In the genomic region with DNA sequence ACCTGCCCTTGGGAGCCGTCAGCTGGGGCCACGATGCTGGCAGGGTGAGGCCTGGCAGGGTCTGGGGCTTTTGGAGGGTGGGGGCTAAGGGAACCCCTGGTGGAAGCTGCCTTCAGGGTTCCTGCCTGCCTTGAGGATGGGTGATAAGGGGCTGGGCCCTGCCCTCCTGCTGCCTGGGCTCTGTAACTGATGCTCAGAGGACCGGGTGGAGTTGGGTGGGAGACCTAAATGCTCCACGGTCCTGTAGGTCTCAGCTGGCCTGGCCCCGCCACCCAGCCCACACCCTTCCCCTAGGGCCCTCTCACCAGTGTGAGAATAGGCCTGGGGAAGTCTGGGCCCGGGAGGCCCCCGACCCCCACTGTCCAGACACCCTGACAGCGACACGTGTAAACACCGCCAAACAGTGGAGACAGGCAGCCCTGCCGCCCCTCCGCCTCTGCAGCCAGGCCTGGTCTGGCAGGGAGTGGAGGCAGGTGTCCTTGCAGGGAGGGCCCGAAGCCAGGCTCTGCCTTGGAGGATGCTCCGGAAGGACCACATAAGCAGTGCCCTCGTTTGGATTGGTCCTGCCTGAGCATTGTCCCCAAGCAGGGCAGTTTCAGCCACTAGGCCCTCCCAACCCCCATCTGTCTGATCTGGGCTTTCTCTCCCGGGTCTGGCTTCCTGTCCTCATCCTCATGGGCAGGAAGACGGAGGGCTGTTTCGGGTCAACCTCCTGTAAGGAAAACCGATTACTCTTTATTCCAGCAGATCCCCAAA, we compare ENCODE assay signal across 9 cellular contexts. TPM values are rescaled to one million over a fixed set of nuclear protein-coding genes. Genes with fewer than 3 reads are reported as not detected.
DNase-seq lines count a peak whose midpoint lies in the region; ATAC-seq and TF ChIP-seq lines count a peak whose summit lies in the region.
"Had no signal": no experiment of that assay in that cellular context is flagged by ENCODE, and none has a peak within 500 bp of the region (broad histone marks: within the 10 kb centered on the region; RNA-seq: fewer than 3 reads in every experiment).

No MANE protein-coding gene starts in this region.

- H3K27ac ChIP-seq in hepatocyte = peak overlapping the region; percentile 99
- peak overlapping the region; percentile 93 to 99 (median 98) for H3K27ac ChIP-seq in gastrocnemius medialis
- no peak overlapping the region for H3K27ac ChIP-seq in brain microvascular endothelial cell

- H3K36me3 Mint-ChIP-seq in HFFc6 (ENCODE audit: low read depth) = no peaks in the 10 kb centered on the region

- H3K4me3 ChIP-seq in hepatocyte (no peak overlapping the region), gastrocnemius medialis (peak overlapping the region in 3 of 4 donors; percentile 80 to 96 (median 87)), brain microvascular endothelial cell (ENCODE audit: low read depth, low read length) (no peak overlapping the region)

- peak in 1 of 2 donors; percentile 31 for TF ChIP-seq POLR2A in gastrocnemius medialis (IDR thresholded peaks at IDR 0.05)

- H3K4me1 Mint-ChIP-seq in HFFc6 (ENCODE audit: low read depth) = peaks cover 29% of the 10 kb centered on the region

- TF ChIP-seq CTCF in HFFc6 (IDR thresholded peaks at IDR 0.05) (no peak), hepatocyte (IDR thresholded peaks at IDR 0.05; ENCODE audit: poor library complexity) (no peak), gastrocnemius medialis (IDR thresholded peaks at IDR 0.05 in 4 of 5, conservative IDR thresholded peaks at IDR 0.05 in 1 of 5) (no peak), brain microvascular endothelial cell (IDR thresholded peaks at IDR 0.05; ENCODE audit: low read depth, low read length, missing control alignments) (no peak)

- in situ Hi-C loops in gastrocnemius medialis (cut with MboI; ENCODE audit: low sequenced_read_pairs in 4 of 4) (no loop called here), brain microvascular endothelial cell (cut with HindIII; ENCODE audit: low pct_ligation_motif_present, low sequenced_read_pairs) (no loop called here)

- 46% methylated on average over 18 of the region's 19 CpGs for WGBS in hepatocyte (ENCODE audit: low lambda C conversion rate, missing lambda C conversion rate)

- H3K4me3 Mint-ChIP-seq in HFFc6 = no peak overlapping the region; the same call in 1 of the 2 replicates

- H3K9me3 ChIP-seq in hepatocyte (ENCODE audit: low read depth) (no peaks in the 10 kb centered on the region), gastrocnemius medialis (no peaks in the 10 kb centered on the region)

- H2AFZ ChIP-seq in hepatocyte = no peak overlapping the region

- intact Hi-C loops in gastrocnemius medialis (cut with DNase I; ENCODE audit: low total_unique reads) = loop anchor here (2.0 kb wide), 1 partner anchor 80 kb away; no protein-coding TSS in a partner anchor

- ATAC-seq in gastrocnemius medialis (peak in 1 of 2 donors; percentile 1), HG02759 (IDR thresholded peaks at IDR 0.05; ENCODE audit: unreplicated experiment) (no peak), GM21717 (IDR thresholded peaks at IDR 0.05; ENCODE audit: unreplicated experiment) (no peak)
- ATAC-seq: activated CD4-positive, CD25-positive, alpha-beta regulatory T cell treated with anti-CD3 and anti-CD28 coated beads, Interleukin-2, amount 50 U/mL, for 24 hours had no signal

- no peaks in the 10 kb centered on the region for H3K9me3 Mint-ChIP-seq in HFFc6

- H3K36me3 ChIP-seq in hepatocyte (replicated peaks; ENCODE audit: insufficient read depth, low read depth) (no peaks in the 10 kb centered on the region), gastrocnemius medialis (no peaks in the 10 kb centered on the region), brain microvascular endothelial cell (replicated peaks) (no peaks in the 10 kb centered on the region)

- peak overlapping the region; percentile 97 for H3K4me2 ChIP-seq in hepatocyte

- H3K9me2 ChIP-seq in hepatocyte (replicated peaks; ENCODE audit: insufficient read depth) = no peaks in the 10 kb centered on the region

- DNase-seq in HFFc6 (no peak), UCSD-AML1 (lab: John Stamatoyannopoulos, UW; ENCODE audit: unreplicated experiment) (peak; percentile 32), hepatocyte (ENCODE audit: low spot score) (no peak), gastrocnemius medialis (peak in 1 of 2 donors; percentile 67), NCI-H226 (no peak), brain microvascular endothelial cell (no peak)

- H4K20me1 ChIP-seq in hepatocyte (ENCODE audit: insufficient read depth, poor library complexity, severe bottlenecking) = peaks cover 6% of the 10 kb centered on the region

- peaks cover 64% of the 10 kb centered on the region for H3K79me2 ChIP-seq in hepatocyte

- H3K4me1 ChIP-seq in hepatocyte (ENCODE audit: insufficient read depth) = peaks cover 70% of the 10 kb centered on the region
- peaks cover 40 to 48% of the 10 kb centered on the region in 2 donors for H3K4me1 ChIP-seq in gastrocnemius medialis

- peak overlapping the region; percentile 61; the same call in 1 of the 2 replicates for H3K27ac Mint-ChIP-seq in HFFc6

- H3K27me3 ChIP-seq in hepatocyte (no peaks in the 10 kb centered on the region), gastrocnemius medialis (no peaks in the 10 kb centered on the region), brain microvascular endothelial cell (replicated peaks) (no peaks in the 10 kb centered on the region)

- H3K27me3 Mint-ChIP-seq in HFFc6 (ENCODE audit: insufficient read depth) = peaks cover 6% of the 10 kb centered on the region

RNA-seq across cellular contexts. Expression of gene BAHCC1, which starts 6.5 kb away (rescaled TPM):
- 1 to 10 TPM; 7.3 to 9.7 (median 8.3) TPM for total RNA-seq in HFFc6 (2021; fragmentation: NEBNext Ultra II Directional; extraction: Animal tissue kit (Norgen Biotek cat#: 25700))
- 6.6 and 8.6 TPM in 2 replicates for total RNA-seq in hepatocyte
- polyA plus RNA-seq in hepatocyte = 6.4 and 7.9 TPM in 2 replicates
- 1 to 10 TPM; 2.5 to 8.4 (median 5.8) TPM for total RNA-seq in gastrocnemius medialis

Comparison
In these comparisons a context has a peak if more than half of its experiments do, and no peak if none do; other contexts are left out.
1. H3K4me3 ChIP-seq: peak in gastrocnemius medialis (3 of 4); none in hepatocyte (single experiment) and brain microvascular endothelial cell (single experiment).